ENCODE assay signal across 1 cellular context in the genomic region with DNA sequence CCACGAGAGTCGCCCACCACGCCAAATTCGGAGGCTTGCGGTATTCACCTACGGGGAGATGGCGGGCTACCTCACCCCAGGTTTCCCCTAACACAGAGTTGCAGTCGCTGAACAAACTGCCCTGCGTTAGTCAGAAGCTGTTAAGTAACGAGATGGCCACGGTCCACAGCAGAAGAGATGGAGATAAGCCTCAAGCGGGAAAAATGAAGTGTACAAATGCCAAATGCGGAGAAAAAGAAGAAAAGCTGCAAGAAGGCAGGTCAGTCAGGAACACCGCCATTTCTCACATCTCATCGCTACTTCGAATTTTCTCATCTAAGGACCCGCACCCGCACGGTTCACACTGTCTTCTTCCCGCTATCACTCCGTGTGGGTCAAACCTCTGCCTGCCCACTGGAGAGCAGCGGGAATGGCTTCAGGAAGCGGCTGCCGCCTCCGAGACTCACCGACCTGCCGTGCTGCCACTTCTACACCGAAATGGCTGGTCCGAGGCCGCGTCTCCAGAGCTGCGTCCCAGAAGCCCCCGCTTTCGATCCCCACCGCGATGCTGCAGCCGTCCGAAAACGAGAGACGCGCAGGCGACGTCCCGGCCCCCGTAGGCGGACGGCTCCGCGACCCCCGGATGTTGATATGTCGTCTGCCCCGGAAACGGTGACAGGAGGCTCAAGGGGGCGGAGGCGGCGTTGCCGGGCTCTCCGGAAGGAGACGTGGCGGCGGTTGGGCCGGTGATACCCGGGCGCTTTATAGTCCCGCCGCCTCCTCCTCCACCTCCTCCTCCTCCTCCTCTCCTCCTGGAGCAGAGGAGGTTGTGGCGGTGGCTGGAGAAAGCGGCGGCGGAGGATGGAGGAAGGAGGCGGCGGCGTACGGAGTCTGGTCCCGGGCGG.
TF ChIP-seq lines count a peak whose summit lies in the region.

A gene with protein sequence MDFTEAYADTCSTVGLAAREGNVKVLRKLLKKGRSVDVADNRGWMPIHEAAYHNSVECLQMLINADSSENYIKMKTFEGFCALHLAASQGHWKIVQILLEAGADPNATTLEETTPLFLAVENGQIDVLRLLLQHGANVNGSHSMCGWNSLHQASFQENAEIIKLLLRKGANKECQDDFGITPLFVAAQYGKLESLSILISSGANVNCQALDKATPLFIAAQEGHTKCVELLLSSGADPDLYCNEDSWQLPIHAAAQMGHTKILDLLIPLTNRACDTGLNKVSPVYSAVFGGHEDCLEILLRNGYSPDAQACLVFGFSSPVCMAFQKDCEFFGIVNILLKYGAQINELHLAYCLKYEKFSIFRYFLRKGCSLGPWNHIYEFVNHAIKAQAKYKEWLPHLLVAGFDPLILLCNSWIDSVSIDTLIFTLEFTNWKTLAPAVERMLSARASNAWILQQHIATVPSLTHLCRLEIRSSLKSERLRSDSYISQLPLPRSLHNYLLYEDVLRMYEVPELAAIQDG (minus strand): TSS at position 583 of the 884 bp plus-strand sequence. CDS start 21,381 bp downstream, outside the sequence.
A gene with protein sequence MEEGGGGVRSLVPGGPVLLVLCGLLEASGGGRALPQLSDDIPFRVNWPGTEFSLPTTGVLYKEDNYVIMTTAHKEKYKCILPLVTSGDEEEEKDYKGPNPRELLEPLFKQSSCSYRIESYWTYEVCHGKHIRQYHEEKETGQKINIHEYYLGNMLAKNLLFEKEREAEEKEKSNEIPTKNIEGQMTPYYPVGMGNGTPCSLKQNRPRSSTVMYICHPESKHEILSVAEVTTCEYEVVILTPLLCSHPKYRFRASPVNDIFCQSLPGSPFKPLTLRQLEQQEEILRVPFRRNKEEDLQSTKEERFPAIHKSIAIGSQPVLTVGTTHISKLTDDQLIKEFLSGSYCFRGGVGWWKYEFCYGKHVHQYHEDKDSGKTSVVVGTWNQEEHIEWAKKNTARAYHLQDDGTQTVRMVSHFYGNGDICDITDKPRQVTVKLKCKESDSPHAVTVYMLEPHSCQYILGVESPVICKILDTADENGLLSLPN (plus strand): TSS at position 674 of the 884 bp plus-strand sequence. CDS start 167 bp downstream, at position 841.

TF ChIP-seq in SK-N-SH, 30 proteins besides CTCF, POLR2A, EP300 and RAD21 (continued from another document):
- peak; percentile 29; the same call in 1 of the 2 replicates for TF ChIP-seq TCF12 (IDR thresholded peaks at IDR 0.05)
- peak; percentile 96; the same call in 1 of the 2 replicates for TF ChIP-seq SIN3A (IDR thresholded peaks at IDR 0.05; ENCODE audit: borderline replicate concordance, low read depth, low read length)
- TF ChIP-seq RXRA (IDR thresholded peaks at IDR 0.05; ENCODE audit: borderline replicate concordance, low read depth): no peak
- no peak for TF ChIP-seq SMC3 (IDR thresholded peaks at IDR 0.05; ENCODE audit: low read depth, low read length)
- TF ChIP-seq, protein P1, sequence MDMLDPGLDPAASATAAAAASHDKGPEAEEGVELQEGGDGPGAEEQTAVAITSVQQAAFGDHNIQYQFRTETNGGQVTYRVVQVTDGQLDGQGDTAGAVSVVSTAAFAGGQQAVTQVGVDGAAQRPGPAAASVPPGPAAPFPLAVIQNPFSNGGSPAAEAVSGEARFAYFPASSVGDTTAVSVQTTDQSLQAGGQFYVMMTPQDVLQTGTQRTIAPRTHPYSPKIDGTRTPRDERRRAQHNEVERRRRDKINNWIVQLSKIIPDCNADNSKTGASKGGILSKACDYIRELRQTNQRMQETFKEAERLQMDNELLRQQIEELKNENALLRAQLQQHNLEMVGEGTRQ (IDR thresholded peaks at IDR 0.05; ENCODE audit: borderline replicate concordance, low read depth, low read length): no peak
- no peak; the same call in 1 of the 2 replicates for TF ChIP-seq GATA2 (CRISPR knock-in tag; IDR thresholded peaks at IDR 0.05)
- TF ChIP-seq, protein P2, sequence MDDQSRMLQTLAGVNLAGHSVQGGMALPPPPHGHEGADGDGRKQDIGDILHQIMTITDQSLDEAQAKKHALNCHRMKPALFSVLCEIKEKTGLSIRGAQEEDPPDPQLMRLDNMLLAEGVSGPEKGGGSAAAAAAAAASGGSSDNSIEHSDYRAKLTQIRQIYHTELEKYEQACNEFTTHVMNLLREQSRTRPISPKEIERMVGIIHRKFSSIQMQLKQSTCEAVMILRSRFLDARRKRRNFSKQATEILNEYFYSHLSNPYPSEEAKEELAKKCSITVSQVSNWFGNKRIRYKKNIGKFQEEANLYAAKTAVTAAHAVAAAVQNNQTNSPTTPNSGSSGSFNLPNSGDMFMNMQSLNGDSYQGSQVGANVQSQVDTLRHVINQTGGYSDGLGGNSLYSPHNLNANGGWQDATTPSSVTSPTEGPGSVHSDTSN (IDR thresholded peaks at IDR 0.05): no peak
- TF ChIP-seq TAF1 (IDR thresholded peaks at IDR 0.05; ENCODE audit: borderline replicate concordance, low read depth, low read length): peak; percentile 80
- TF ChIP-seq MXI1 (IDR thresholded peaks at IDR 0.05; ENCODE audit: low read depth, low read length): peak; percentile 87
- TF ChIP-seq POLR2AphosphoS5 (IDR thresholded peaks at IDR 0.05; ENCODE audit: low read depth, low read length): peak; percentile 79
- TF ChIP-seq, protein P3, sequence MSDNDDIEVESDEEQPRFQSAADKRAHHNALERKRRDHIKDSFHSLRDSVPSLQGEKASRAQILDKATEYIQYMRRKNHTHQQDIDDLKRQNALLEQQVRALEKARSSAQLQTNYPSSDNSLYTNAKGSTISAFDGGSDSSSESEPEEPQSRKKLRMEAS (IDR thresholded peaks at IDR 0.05; ENCODE audit: low read depth): peak; percentile 76; the same call in 1 of the 2 replicates
- TF ChIP-seq, protein P4, sequence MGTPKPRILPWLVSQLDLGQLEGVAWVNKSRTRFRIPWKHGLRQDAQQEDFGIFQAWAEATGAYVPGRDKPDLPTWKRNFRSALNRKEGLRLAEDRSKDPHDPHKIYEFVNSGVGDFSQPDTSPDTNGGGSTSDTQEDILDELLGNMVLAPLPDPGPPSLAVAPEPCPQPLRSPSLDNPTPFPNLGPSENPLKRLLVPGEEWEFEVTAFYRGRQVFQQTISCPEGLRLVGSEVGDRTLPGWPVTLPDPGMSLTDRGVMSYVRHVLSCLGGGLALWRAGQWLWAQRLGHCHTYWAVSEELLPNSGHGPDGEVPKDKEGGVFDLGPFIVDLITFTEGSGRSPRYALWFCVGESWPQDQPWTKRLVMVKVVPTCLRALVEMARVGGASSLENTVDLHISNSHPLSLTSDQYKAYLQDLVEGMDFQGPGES (IDR thresholded peaks at IDR 0.05; ENCODE audit: low read depth, low read length): no peak
- peak; percentile 85 for TF ChIP-seq ELF1 (IDR thresholded peaks at IDR 0.05)
- peak; percentile 93 for TF ChIP-seq CHD2 (IDR thresholded peaks at IDR 0.05; ENCODE audit: low read length, partially characterized antibody)
- no peak for TF ChIP-seq TEAD4 (IDR thresholded peaks at IDR 0.05; ENCODE audit: borderline replicate concordance, insufficient read depth)
- TF ChIP-seq, protein P5, sequence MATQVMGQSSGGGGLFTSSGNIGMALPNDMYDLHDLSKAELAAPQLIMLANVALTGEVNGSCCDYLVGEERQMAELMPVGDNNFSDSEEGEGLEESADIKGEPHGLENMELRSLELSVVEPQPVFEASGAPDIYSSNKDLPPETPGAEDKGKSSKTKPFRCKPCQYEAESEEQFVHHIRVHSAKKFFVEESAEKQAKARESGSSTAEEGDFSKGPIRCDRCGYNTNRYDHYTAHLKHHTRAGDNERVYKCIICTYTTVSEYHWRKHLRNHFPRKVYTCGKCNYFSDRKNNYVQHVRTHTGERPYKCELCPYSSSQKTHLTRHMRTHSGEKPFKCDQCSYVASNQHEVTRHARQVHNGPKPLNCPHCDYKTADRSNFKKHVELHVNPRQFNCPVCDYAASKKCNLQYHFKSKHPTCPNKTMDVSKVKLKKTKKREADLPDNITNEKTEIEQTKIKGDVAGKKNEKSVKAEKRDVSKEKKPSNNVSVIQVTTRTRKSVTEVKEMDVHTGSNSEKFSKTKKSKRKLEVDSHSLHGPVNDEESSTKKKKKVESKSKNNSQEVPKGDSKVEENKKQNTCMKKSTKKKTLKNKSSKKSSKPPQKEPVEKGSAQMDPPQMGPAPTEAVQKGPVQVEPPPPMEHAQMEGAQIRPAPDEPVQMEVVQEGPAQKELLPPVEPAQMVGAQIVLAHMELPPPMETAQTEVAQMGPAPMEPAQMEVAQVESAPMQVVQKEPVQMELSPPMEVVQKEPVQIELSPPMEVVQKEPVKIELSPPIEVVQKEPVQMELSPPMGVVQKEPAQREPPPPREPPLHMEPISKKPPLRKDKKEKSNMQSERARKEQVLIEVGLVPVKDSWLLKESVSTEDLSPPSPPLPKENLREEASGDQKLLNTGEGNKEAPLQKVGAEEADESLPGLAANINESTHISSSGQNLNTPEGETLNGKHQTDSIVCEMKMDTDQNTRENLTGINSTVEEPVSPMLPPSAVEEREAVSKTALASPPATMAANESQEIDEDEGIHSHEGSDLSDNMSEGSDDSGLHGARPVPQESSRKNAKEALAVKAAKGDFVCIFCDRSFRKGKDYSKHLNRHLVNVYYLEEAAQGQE (IDR thresholded peaks at IDR 0.05; ENCODE audit: low read depth, low read length): peak; percentile 50; the same call in 1 of the 2 replicates
- 0 out of 2 replicates have a peak, but pooled peaks have one; percentile 12 for TF ChIP-seq NRF1 (IDR thresholded peaks at IDR 0.05; ENCODE audit: low read depth, low read length)
- peak; percentile 75 for TF ChIP-seq YY1 (IDR thresholded peaks at IDR 0.05; ENCODE audit: low read depth)
- no peak for TF ChIP-seq RFX5 (IDR thresholded peaks at IDR 0.05; ENCODE audit: low read length)
- TF ChIP-seq, protein P6, sequence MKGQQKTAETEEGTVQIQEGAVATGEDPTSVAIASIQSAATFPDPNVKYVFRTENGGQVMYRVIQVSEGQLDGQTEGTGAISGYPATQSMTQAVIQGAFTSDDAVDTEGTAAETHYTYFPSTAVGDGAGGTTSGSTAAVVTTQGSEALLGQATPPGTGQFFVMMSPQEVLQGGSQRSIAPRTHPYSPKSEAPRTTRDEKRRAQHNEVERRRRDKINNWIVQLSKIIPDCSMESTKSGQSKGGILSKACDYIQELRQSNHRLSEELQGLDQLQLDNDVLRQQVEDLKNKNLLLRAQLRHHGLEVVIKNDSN (IDR thresholded peaks at IDR 0.05; ENCODE audit: borderline replicate concordance, low read depth): no peak
- TF ChIP-seq JUND (IDR thresholded peaks at IDR 0.05): no peak
- no peak for TF ChIP-seq FOXM1 (IDR thresholded peaks at IDR 0.05; ENCODE audit: low read depth)
- TF ChIP-seq FOSL2 (IDR thresholded peaks at IDR 0.05; ENCODE audit: borderline replicate concordance, low read depth): no peak
- peak; percentile 98 for TF ChIP-seq GABPA (IDR thresholded peaks at IDR 0.05; ENCODE audit: low read depth)
- TF ChIP-seq FOXJ3 (CRISPR knock-in tag; IDR thresholded peaks at IDR 0.05): peak; percentile 98
